22 cellular contexts compared by ENCODE assay signal in the genomic region with DNA sequence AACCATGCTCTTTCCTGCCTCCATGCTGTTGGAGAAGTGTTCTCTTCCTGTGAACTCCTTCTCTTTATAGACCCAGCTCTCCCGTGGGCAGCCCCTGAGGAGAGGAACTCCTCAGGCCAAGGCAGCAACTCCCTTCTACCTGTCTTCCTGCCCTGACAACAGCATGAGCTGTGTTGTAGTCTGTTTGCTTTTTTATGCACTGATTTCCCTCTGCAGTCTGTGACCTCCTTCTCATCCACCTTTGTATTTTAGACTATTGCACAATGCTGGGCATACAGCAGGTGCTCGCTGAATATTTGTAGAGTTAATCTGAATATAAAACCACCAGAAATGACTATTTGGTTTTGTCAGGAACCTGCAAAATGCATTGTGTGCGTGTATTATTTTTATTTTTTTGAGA.
A peak's percentile ranks its signal among the peaks of the same experiment; 100 is the strongest.
DNase-seq lines count a peak whose midpoint lies in the region; ATAC-seq, FAIRE-seq and TF ChIP-seq lines count a peak whose summit lies in the region.
"Had no signal": no experiment of that assay in that cellular context is flagged by ENCODE, and none has a peak within 500 bp of the region (broad histone marks: within the 10 kb centered on the region; RNA-seq: fewer than 3 reads in every experiment).

No MANE protein-coding gene starts in this region.

- H2BK120ac ChIP-seq in H1 (replicated peaks; ENCODE audit: low read depth, low read length) = peak overlapping the region; percentile 5

- H3K27ac ChIP-seq in HUES64 (ENCODE audit: low read depth, low read length) (peak overlapping the region; percentile 76; the same call in 1 of the 2 replicates), H1 (ENCODE audit: low read depth, low read length) (no peak overlapping the region), parathyroid adenoma (peak overlapping the region; percentile 94), gastroesophageal sphincter (no peak overlapping the region)
- H3K27ac ChIP-seq: BLaER1 treated with 17β-estradiol and CSF1 and Interleukin-3, amounts not matched to agents 10 nM and 100 nM; SJSA1 had no signal

- H3K36me3 ChIP-seq in HUES64 (ENCODE audit: insufficient read depth, low read length) (no peaks in the 10 kb centered on the region), H1 (ENCODE audit: control insufficient read depth in 2 of 4, insufficient read depth in 4 of 4, low read length in 3 of 4) (no peaks in the 10 kb centered on the region), parathyroid adenoma (ENCODE audit: control insufficient read depth, insufficient read depth, low read length) (no peaks in the 10 kb centered on the region), gastroesophageal sphincter (no peaks in the 10 kb centered on the region)
- H3K36me3 ChIP-seq: BLaER1 treated with 17β-estradiol and CSF1 and Interleukin-3, amounts not matched to agents 10 nM and 100 nM; SJSA1 had no signal

- 92% methylated on average over 3 of the region's 3 CpGs for WGBS in HUES64
- WGBS in H1 (ENCODE audit: extremely low coverage in 1 of 2, insufficient coverage in 1 of 2, insufficient read length in 1 of 2, insufficient replicate concordance in 2 of 2, low coverage in 1 of 2, low lambda C conversion rate in 2 of 2, missing lambda C conversion rate in 1 of 2), 2 experiments = 70% methylated on average over 3 of the region's 3 CpGs; no CpG with 5 or more reads in 1 of the 2 experiments
- 44 to 52% methylated on average over 3 of the region's 3 CpGs for WGBS in gastroesophageal sphincter (ENCODE audit: low coverage in 1 of 2), 2 donors

- H3K79me1 ChIP-seq in H1 (ENCODE audit: low read depth, low read length) = no peaks in the 10 kb centered on the region

- H4K91ac ChIP-seq in H1 (replicated peaks; ENCODE audit: insufficient read length, low read length) = no peak overlapping the region

- TF ChIP-seq EP300 in H1 (IDR thresholded peaks at IDR 0.05; ENCODE audit: borderline replicate concordance in 1 of 2, low read depth in 2 of 2, low read length in 2 of 2) = no peak
- no peak for TF ChIP-seq EP300 in gastroesophageal sphincter (IDR thresholded peaks at IDR 0.05)

- CTCF ChIA-PET in H1 (lab: Charles Lee; ENCODE audit: partially characterized antibody) = interaction anchor here (1.2 to 1.8 kb wide), 5 partner anchors 10 to 29 kb away, joined by 3 to 4 read pairs (median 3); no protein-coding TSS in a partner anchor

- H3K56ac ChIP-seq in H1 (replicated peaks; ENCODE audit: insufficient read length, low read depth, low read length) = no peak overlapping the region

- H3K79me2 ChIP-seq in H1 (ENCODE audit: control insufficient read depth in 1 of 2, insufficient read depth in 2 of 2, low read length in 2 of 2) (no peaks in the 10 kb centered on the region), parathyroid adenoma (no peaks in the 10 kb centered on the region)

- H4K20me1 ChIP-seq in H1 (replicated peaks in 1 of 2; ENCODE audit: control insufficient read depth in 1 of 2, insufficient read depth in 2 of 2, low read length in 2 of 2) = no peaks in the 10 kb centered on the region
- H4K20me1 ChIP-seq: BLaER1 treated with 17β-estradiol and CSF1 and Interleukin-3, amounts not matched to agents 10 nM and 100 nM had no signal

- peak overlapping the region; percentile 25; the same call in 1 of the 2 replicates for H3K9ac ChIP-seq in HUES64 (ENCODE audit: low read depth, low read length)
- H3K9ac ChIP-seq in H1 (replicated peaks in 1 of 4; ENCODE audit: extremely low read depth in 1 of 4, low read depth in 3 of 4, low read length in 3 of 4) = no peak overlapping the region
- no peak overlapping the region for H3K9ac ChIP-seq in parathyroid adenoma
- H3K9ac ChIP-seq: BLaER1 treated with 17β-estradiol and CSF1 and Interleukin-3, amounts not matched to agents 10 nM and 100 nM had no signal

- no peak for DNase-seq in H1 (ENCODE audit: low read depth in 1 of 2, low spot score in 2 of 2)
- DNase-seq in left lobe of liver (ENCODE audit: low spot score) = no peak
- DNase-seq in activated CD8-positive, alpha-beta memory T cell treated with anti-CD3 and anti-CD28 coated beads, Interleukin-2, amount 50 U/mL, for 48 hours = no peak
- DNase-seq: AML-193; CD4-positive, alpha-beta T cell; Kasumi-1; NCI-H1105 treated with DMSO at 0.1 percent for 48 hours; NCI-H1930; NCI-H2107; NCI-H446 treated with DMSO at 0.1 percent for 48 hours; NCI-H526; Right ventricle myocardium superior; RPMI8226 had no signal

- H2AFZ ChIP-seq in H1 (ENCODE audit: low read length) = no peak overlapping the region
- peak overlapping the region; percentile 1 for H2AFZ ChIP-seq in parathyroid adenoma

- H3K9me3 ChIP-seq in HUES64 (ENCODE audit: insufficient read depth, low read depth, low read length) = no peaks in the 10 kb centered on the region
- H3K9me3 ChIP-seq in H1 (ENCODE audit: insufficient read depth in 2 of 2, low read depth in 1 of 2, low read length in 1 of 2) = no peaks in the 10 kb centered on the region
- H3K9me3 ChIP-seq in parathyroid adenoma (ENCODE audit: control insufficient read depth, low read length) = no peaks in the 10 kb centered on the region
- no peaks in the 10 kb centered on the region for H3K9me3 ChIP-seq in gastroesophageal sphincter
- H3K9me3 ChIP-seq: BLaER1 treated with 17β-estradiol and CSF1 and Interleukin-3, amounts not matched to agents 10 nM and 100 nM; SJSA1 had no signal

- H4K5ac ChIP-seq in H1 (ENCODE audit: insufficient read length, low read depth, low read length) = no peak overlapping the region

- TF ChIP-seq CTCF in H1 (IDR thresholded peaks at IDR 0.05; ENCODE audit: control extremely low read depth in 1 of 3, insufficient read depth in 1 of 3, low read depth in 1 of 3, low read length in 3 of 3) (no peak), parathyroid adenoma (IDR thresholded peaks at IDR 0.05) (no peak), gastroesophageal sphincter (IDR thresholded peaks at IDR 0.05) (no peak)

- 0 out of 2 replicates have a peak overlapping the region, but pooled peaks have one; percentile 57 for H2BK5ac ChIP-seq in H1 (ENCODE audit: low read depth, low read length)

- no peak overlapping the region for H3K23ac ChIP-seq in H1 (ENCODE audit: insufficient read length)

- peak overlapping the region; percentile 80 for H2BK20ac ChIP-seq in H1 (ENCODE audit: low read length)

- no peak overlapping the region for H3K4ac ChIP-seq in H1 (replicated peaks; ENCODE audit: insufficient read length, low read depth, low read length)

- no peak overlapping the region for H2AK5ac ChIP-seq in H1 (ENCODE audit: low read depth, low read length)

- no peak overlapping the region; the same call in 1 of the 2 replicates for H3K4me3 ChIP-seq in HUES64 (ENCODE audit: low read length)
- H3K4me3 ChIP-seq in H1 (ENCODE audit: extremely low read depth in 1 of 4, insufficient read depth in 2 of 4, low read depth in 3 of 4, low read length in 4 of 4) = peak overlapping the region in 1 of 4 experiments; percentile 3; a peak in 1 of 8 replicates
- H3K4me3 ChIP-seq in parathyroid adenoma (ENCODE audit: low read depth, low read length) = no peak overlapping the region
- no peak overlapping the region for H3K4me3 ChIP-seq in gastroesophageal sphincter
- H3K4me3 ChIP-seq: BLaER1 treated with 17β-estradiol and CSF1 and Interleukin-3, amounts not matched to agents 10 nM and 100 nM; SJSA1 had no signal

- POLR2A ChIA-PET in H1 (lab: Charles Lee; ENCODE audit: partially characterized antibody) = interaction anchor here (0.6 kb wide), 1 partner anchor 99 kb away, joined by 3 read pairs; no protein-coding TSS in a partner anchor

- peak overlapping the region; percentile 94; the same call in 1 of the 2 replicates for H2BK12ac ChIP-seq in H1 (ENCODE audit: low read depth, low read length)

- peaks cover 21% of the 10 kb centered on the region for H3K4me1 ChIP-seq in HUES64 (ENCODE audit: insufficient read depth, low read length)
- H3K4me1 ChIP-seq in H1 (replicated peaks in 1 of 4; ENCODE audit: control insufficient read depth in 3 of 4, insufficient read depth in 4 of 4, low read length in 3 of 4) = peaks cover 0 to 12% (median 4%) of the 10 kb centered on the region in 4 experiments; a peak in 5 of 7 replicates
- peaks cover 42% of the 10 kb centered on the region for H3K4me1 ChIP-seq in parathyroid adenoma
- no peaks in the 10 kb centered on the region for H3K4me1 ChIP-seq in gastroesophageal sphincter
- H3K4me1 ChIP-seq: BLaER1 treated with 17β-estradiol and CSF1 and Interleukin-3, amounts not matched to agents 10 nM and 100 nM; SJSA1 had no signal

- H3K23me2 ChIP-seq in H1 (ENCODE audit: low read depth, low read length) = no peaks in the 10 kb centered on the region

- no peak overlapping the region for H2BK15ac ChIP-seq in H1 (ENCODE audit: low read length)

- no peak overlapping the region for H4K8ac ChIP-seq in H1 (ENCODE audit: extremely low read depth, insufficient read depth, low read length)

- no peaks in the 10 kb centered on the region for H3K27me3 ChIP-seq in HUES64 (ENCODE audit: insufficient read depth, low read length)
- no peaks in the 10 kb centered on the region for H3K27me3 ChIP-seq in H1 (replicated peaks in 1 of 4; ENCODE audit: control insufficient read depth in 3 of 4, extremely low read depth in 1 of 4, insufficient read depth in 3 of 4, low read length in 3 of 4)
- no peaks in the 10 kb centered on the region for H3K27me3 ChIP-seq in parathyroid adenoma (ENCODE audit: control insufficient read depth, insufficient read depth, low read length)
- H3K27me3 ChIP-seq in gastroesophageal sphincter = peaks cover 22% of the 10 kb centered on the region
- H3K27me3 ChIP-seq: BLaER1 treated with 17β-estradiol and CSF1 and Interleukin-3, amounts not matched to agents 10 nM and 100 nM; SJSA1 had no signal

- no peak for FAIRE-seq in H1 (lab: Jason Lieb, UNC)
- FAIRE-seq: A204.1, D721Med, GM19239 had no signal

- H3K18ac ChIP-seq in H1 (ENCODE audit: extremely low read depth, low read length) = no peak overlapping the region; the same call in 1 of the 2 replicates

- TF ChIP-seq RAD21 in H1 (IDR thresholded peaks at IDR 0.05 in 1 of 2, conservative IDR thresholded peaks at IDR 0.05 in 1 of 2; ENCODE audit: low read depth in 2 of 2, low read length in 2 of 2) = no peak

- peak; percentile 92 for ATAC-seq in left lobe of liver
- ATAC-seq in HG03095 (IDR thresholded peaks at IDR 0.05; ENCODE audit: unreplicated experiment) = no peak
- ATAC-seq in gastroesophageal sphincter = no peak

- H3K14ac ChIP-seq in H1 (ENCODE audit: insufficient read length) = no peak overlapping the region

- peak overlapping the region in 1 of 2 experiments; percentile 35; a peak in 1 of 4 replicates for H3K4me2 ChIP-seq in H1 (ENCODE audit: insufficient read depth in 1 of 2, low read depth in 2 of 2, low read length in 2 of 2)
- H3K4me2 ChIP-seq in parathyroid adenoma (ENCODE audit: low read length) = no peak overlapping the region
- H3K4me2 ChIP-seq: BLaER1 treated with 17β-estradiol and CSF1 and Interleukin-3, amounts not matched to agents 10 nM and 100 nM had no signal

- TF ChIP-seq POLR2A in H1 (IDR thresholded peaks at IDR 0.05; ENCODE audit: control extremely low read depth in 1 of 2, low read depth in 2 of 2, low read length in 2 of 2) (no peak), gastroesophageal sphincter (IDR thresholded peaks at IDR 0.05) (no peak)

TF ChIP-seq in H1, 55 proteins besides CTCF, POLR2A, EP300 and RAD21:
- TF ChIP-seq CEBPB (IDR thresholded peaks at IDR 0.05; ENCODE audit: low read depth, low read length) (peak; percentile 48; the same call in 1 of the 2 replicates), KDM4A (IDR thresholded peaks at IDR 0.05; ENCODE audit: low read depth, low read length, severe bottlenecking) (no peak)

Comparison
In these comparisons a context has a peak if more than half of its experiments do, and no peak if none do; other contexts are left out.
1. H3K27ac ChIP-seq: peak in HUES64 (single experiment) and parathyroid adenoma (single experiment); none in H1 (single experiment) and gastroesophageal sphincter (0 of 4).